Comparison of ENCODE assay signal across 17 cellular contexts in the genomic region with DNA sequence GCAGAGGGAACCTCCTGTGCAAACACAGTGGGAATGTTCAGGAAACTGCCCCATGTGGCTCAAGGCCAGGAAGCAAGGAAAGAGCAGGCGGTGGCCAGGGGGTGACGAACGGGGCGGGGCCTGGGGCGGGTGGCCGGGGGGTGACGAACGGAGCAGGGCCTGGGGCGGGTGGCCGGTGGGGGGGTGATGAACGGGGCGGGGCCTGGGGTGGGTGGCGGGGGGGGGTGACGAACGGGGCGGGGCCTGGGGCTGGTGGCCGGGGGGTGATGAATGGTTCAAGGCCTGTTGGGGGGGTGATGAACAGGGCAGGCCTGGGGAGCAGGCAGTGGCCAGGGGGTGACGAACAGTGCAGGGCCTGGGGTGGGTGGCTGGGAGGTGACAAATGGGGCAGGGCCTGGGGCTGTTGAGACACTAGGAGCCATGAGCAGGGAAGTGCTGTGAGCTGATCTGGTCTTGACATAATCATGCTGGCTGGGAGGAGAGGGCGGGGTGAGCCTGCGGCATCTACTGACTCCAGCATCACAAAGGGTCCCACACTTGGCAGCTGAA.
"Had no signal": no experiment of that assay in that cellular context is flagged by ENCODE, and none has a peak within 500 bp of the region (broad histone marks: within the 10 kb centered on the region; RNA-seq: fewer than 3 reads in every experiment).

No MANE protein-coding gene starts in this region.

- ATAC-seq: activated CD4-positive, alpha-beta T cell treated with anti-CD3 and anti-CD28 coated beads for 36 hours; activated CD8-positive, alpha-beta T cell treated with anti-CD3 and anti-CD28 coated beads for 36 hours; activated T-cell treated with anti-CD3 and anti-CD28 coated beads, Interleukin-2, amount 50 U/mL, for 72 hours; left lobe of liver; natural killer cell; upper lobe of right lung had no signal

- H3K27me3 Mint-ChIP-seq: activated CD4-positive, alpha-beta T cell treated with anti-CD3 and anti-CD28 coated beads for 36 hours; activated CD8-positive, alpha-beta T cell treated with anti-CD3 and anti-CD28 coated beads for 36 hours; activated naive CD8-positive, alpha-beta T cell treated with anti-CD3 and anti-CD28 coated beads for 36 hours had no signal

- H3K4me1 ChIP-seq: breast epithelium had no signal

- H3K4me3 Mint-ChIP-seq: activated CD4-positive, alpha-beta T cell treated with anti-CD3 and anti-CD28 coated beads for 36 hours; activated CD8-positive, alpha-beta T cell treated with anti-CD3 and anti-CD28 coated beads for 36 hours; activated naive CD8-positive, alpha-beta T cell treated with anti-CD3 and anti-CD28 coated beads for 36 hours; activated T-cell treated with anti-CD3 and anti-CD28 coated beads, Interleukin-2, amount 50 U/mL, for 72 hours; natural killer cell; stimulated activated naive CD8-positive, alpha-beta T cell treated with anti-CD3 and anti-CD28 coated beads, Interleukin-15, amount 100 ng/mL, for 72 hours had no signal

- H3K27me3 ChIP-seq: testis had no signal

- H3K36me3 ChIP-seq: breast epithelium, esophagus squamous epithelium, upper lobe of right lung had no signal

- H3K27ac ChIP-seq: breast epithelium, esophagus squamous epithelium, testis, upper lobe of right lung had no signal

- H3K27ac Mint-ChIP-seq: activated CD4-positive, alpha-beta T cell treated with anti-CD3 and anti-CD28 coated beads for 36 hours; activated CD8-positive, alpha-beta T cell treated with anti-CD3 and anti-CD28 coated beads for 36 hours; activated naive CD8-positive, alpha-beta T cell treated with anti-CD3 and anti-CD28 coated beads for 36 hours; activated T-cell treated with anti-CD3 and anti-CD28 coated beads, Interleukin-2, amount 50 U/mL, for 72 hours had no signal

- DNase-seq: activated CD4-positive, alpha-beta T cell treated with anti-CD3 and anti-CD28 coated beads for 36 hours; activated CD8-positive, alpha-beta memory T cell treated with anti-CD3 and anti-CD28 coated beads, Interleukin-2, amount 50 U/mL, for 4 hours; activated CD8-positive, alpha-beta T cell treated with anti-CD3 and anti-CD28 coated beads for 36 hours; activated gamma-delta T cell treated with Interleukin-2 at 50 U/mL for 16 hours; activated naive CD8-positive, alpha-beta T cell treated with anti-CD3 and anti-CD28 coated beads for 36 hours; activated T-cell treated with anti-CD3 and anti-CD28 coated beads, Interleukin-2, amount 50 U/mL, for 72 hours; esophagus squamous epithelium; foreskin fibroblast; mammary epithelial cell; natural killer cell; stimulated activated CD4-positive, alpha-beta T cell treated with anti-CD3 and anti-CD28 coated beads, Interleukin-4, amount 100 ng/mL, for 24 hours; stimulated activated naive CD8-positive, alpha-beta T cell treated with anti-CD3 and anti-CD28 coated beads, Interleukin-15, amount 100 ng/mL, for 72 hours; T1000; testis; upper lobe of right lung had no signal

- H3K9me3 Mint-ChIP-seq: natural killer cell had no signal

- H3K4me3 ChIP-seq: breast epithelium, esophagus squamous epithelium, testis, upper lobe of right lung had no signal
